ENCODE assay signal across 12 cellular contexts in genomic region chr5:68683632-68684035, GRCh38.
DNase-seq lines count a peak whose midpoint lies in the region; ATAC-seq, FAIRE-seq and TF ChIP-seq lines count a peak whose summit lies in the region.
"Had no signal": no experiment of that assay in that cellular context is flagged by ENCODE, and none has a peak within 500 bp of the region (broad histone marks: within the 10 kb centered on the region; RNA-seq: fewer than 3 reads in every experiment).

No MANE protein-coding gene starts in this region.

- ATAC-seq in GM18907 (IDR thresholded peaks at IDR 0.05; ENCODE audit: unreplicated experiment) (no peak), GM19351 (IDR thresholded peaks at IDR 0.05; ENCODE audit: unreplicated experiment) (no peak)
- ATAC-seq: activated CD8-positive, alpha-beta T cell treated with anti-CD3 and anti-CD28 coated beads, Interleukin-2, amount 10 ng/mL, durations not matched to agents 7 days and 5 days; naive thymus-derived CD4-positive, alpha-beta T cell had no signal

- H3K9me3 ChIP-seq in breast epithelium (no peaks in the 10 kb centered on the region), kidney (ENCODE audit: control insufficient read depth in 1 of 2, low read length in 2 of 2) (no peaks in the 10 kb centered on the region), uterus (no peaks in the 10 kb centered on the region)
- H3K9me3 ChIP-seq: BLaER1 had no signal

- POLR2A ChIA-PET in MCF 10A (lab: Yijun Ruan, JAX), result interaction anchor here (0.6 to 1.6 kb wide), 5 partner anchors 25 to 445 kb away, joined by 3 to 6 read pairs (median 3); no protein-coding TSS in a partner anchor

- no TSS peak for BruUV-seq in MCF 10A (replicated peaks; lab: Mats Ljungman, UMichigan)

- DNase-seq in MCF 10A (ENCODE audit: unreplicated experiment), result peak; percentile 84
- DNase-seq in breast epithelium (ENCODE audit: low spot score in 2 of 2), result no peak
- DNase-seq in astrocyte of the hippocampus (ENCODE audit: low read depth, low spot score), result peak; percentile 91
- peak; percentile 58 for DNase-seq in kidney
- peak; percentile 26 to 58 for DNase-seq in uterus
- no peak for DNase-seq in NCI-H1105 (lab: John Stamatoyannopoulos, UW)
- DNase-seq: activated CD8-positive, alpha-beta T cell treated with anti-CD3 and anti-CD28 coated beads, Interleukin-2, amount 10 ng/mL, durations not matched to agents 7 days and 5 days; naive thymus-derived CD4-positive, alpha-beta T cell had no signal

- no peaks in the 10 kb centered on the region for H3K36me3 ChIP-seq in breast epithelium
- H3K36me3 ChIP-seq in kidney (ENCODE audit: control insufficient read depth in 1 of 2, insufficient read depth in 2 of 2, low read length in 2 of 2), result no peaks in the 10 kb centered on the region
- H3K36me3 ChIP-seq in uterus, result no peaks in the 10 kb centered on the region
- H3K36me3 ChIP-seq: BLaER1 had no signal

- H3K4me1 ChIP-seq in breast epithelium (no peaks in the 10 kb centered on the region), kidney (ENCODE audit: control insufficient read depth in 1 of 2, insufficient read depth in 1 of 2, low read depth in 1 of 2, low read length in 2 of 2) (peaks cover 7 to 26% of the 10 kb centered on the region in 2 donors), uterus (no peaks in the 10 kb centered on the region)

- H3K36me3 Mint-ChIP-seq in MCF 10A (ENCODE audit: insufficient read depth, unreplicated experiment), result no peaks in the 10 kb centered on the region
- H3K36me3 Mint-ChIP-seq: naive thymus-derived CD4-positive, alpha-beta T cell had no signal

- no peak overlapping the region for H3K27ac ChIP-seq in breast epithelium
- H3K27ac ChIP-seq in kidney (ENCODE audit: low read depth in 2 of 2, low read length in 2 of 2), result peak overlapping the region; percentile 34 to 88
- H3K27ac ChIP-seq in uterus, result peak overlapping the region in 1 of 2 donors; percentile 14
- H3K27ac ChIP-seq: BLaER1 had no signal

- TF ChIP-seq POLR2A in breast epithelium (IDR thresholded peaks at IDR 0.05) (no peak), uterus (IDR thresholded peaks at IDR 0.05) (no peak)

- H3K27me3 ChIP-seq in breast epithelium, result no peaks in the 10 kb centered on the region
- no peaks in the 10 kb centered on the region for H3K27me3 ChIP-seq in uterus
- H3K27me3 ChIP-seq: BLaER1 had no signal

- no peak overlapping the region for H3K4me3 Mint-ChIP-seq in MCF 10A (ENCODE audit: unreplicated experiment)
- H3K4me3 Mint-ChIP-seq: activated CD8-positive, alpha-beta T cell treated with anti-CD3 and anti-CD28 coated beads, Interleukin-2, amount 10 ng/mL, durations not matched to agents 7 days and 5 days; naive thymus-derived CD4-positive, alpha-beta T cell had no signal

- H3K9ac ChIP-seq in kidney (ENCODE audit: low read length in 2 of 2), result no peak overlapping the region
- H3K9ac ChIP-seq: BLaER1 had no signal

- no peak overlapping the region for H3K27ac Mint-ChIP-seq in MCF 10A (ENCODE audit: low read depth, unreplicated experiment)
- H3K27ac Mint-ChIP-seq: activated CD8-positive, alpha-beta T cell treated with anti-CD3 and anti-CD28 coated beads, Interleukin-2, amount 10 ng/mL, durations not matched to agents 7 days and 5 days; naive thymus-derived CD4-positive, alpha-beta T cell had no signal

- H3K4me1 Mint-ChIP-seq in MCF 10A (ENCODE audit: insufficient read depth, unreplicated experiment), result peaks cover 10% of the 10 kb centered on the region
- H3K4me1 Mint-ChIP-seq: naive thymus-derived CD4-positive, alpha-beta T cell had no signal

- H3K9me3 Mint-ChIP-seq in MCF 10A (ENCODE audit: unreplicated experiment), result peaks cover 6% of the 10 kb centered on the region
- H3K9me3 Mint-ChIP-seq: naive thymus-derived CD4-positive, alpha-beta T cell had no signal

- no peak for TF ChIP-seq CTCF in MCF 10A (IDR thresholded peaks at IDR 0.05; ENCODE audit: unreplicated experiment)
- TF ChIP-seq CTCF in breast epithelium (IDR thresholded peaks at IDR 0.05), result no peak
- no peak for TF ChIP-seq CTCF in kidney (IDR thresholded peaks at IDR 0.05; ENCODE audit: borderline replicate concordance, extremely low read depth, insufficient read depth)
- no peak for TF ChIP-seq CTCF in uterus (IDR thresholded peaks at IDR 0.05)

- no peaks in the 10 kb centered on the region for H3K27me3 Mint-ChIP-seq in MCF 10A (ENCODE audit: insufficient read depth, unreplicated experiment)

- H3K4me3 ChIP-seq in breast epithelium, result no peak overlapping the region
- H3K4me3 ChIP-seq in kidney (ENCODE audit: low read length in 2 of 2), result no peak overlapping the region
- H3K4me3 ChIP-seq in uterus, result no peak overlapping the region
- H3K4me3 ChIP-seq: BLaER1 had no signal

- FAIRE-seq in kidney (lab: Jason Lieb, UNC), result no peak
- FAIRE-seq: colon had no signal

- intact Hi-C loops in MCF 10A (cut with micrococcal nuclease) (loop anchor here (1.0 kb wide), 1 partner anchor 395 kb away; no protein-coding TSS in a partner anchor), breast epithelium (cut with DNase I; ENCODE audit: low total_unique reads) (no loop called here), kidney (cut with DNase I) (no loop called here), uterus (cut with DNase I; ENCODE audit: low total_unique reads) (no loop called here)

- CTCF ChIA-PET in MCF 10A (lab: Yijun Ruan, JAX), result interaction anchor here (0.5 to 1.0 kb wide), 2 partner anchors 11 to 35 kb away, joined by 3 read pairs; no protein-coding TSS in a partner anchor

Comparison
In these comparisons a context has a peak if more than half of its experiments do, and no peak if none do; other contexts are left out.
1. DNase-seq: peak in MCF 10A (single experiment), astrocyte of the hippocampus (single experiment), kidney (single experiment) and uterus (2 of 2); none in breast epithelium (0 of 2) and NCI-H1105 (single experiment).
2. H3K27ac ChIP-seq: peak in kidney (2 of 2); none in breast epithelium (0 of 2).